In the genomic region with DNA sequence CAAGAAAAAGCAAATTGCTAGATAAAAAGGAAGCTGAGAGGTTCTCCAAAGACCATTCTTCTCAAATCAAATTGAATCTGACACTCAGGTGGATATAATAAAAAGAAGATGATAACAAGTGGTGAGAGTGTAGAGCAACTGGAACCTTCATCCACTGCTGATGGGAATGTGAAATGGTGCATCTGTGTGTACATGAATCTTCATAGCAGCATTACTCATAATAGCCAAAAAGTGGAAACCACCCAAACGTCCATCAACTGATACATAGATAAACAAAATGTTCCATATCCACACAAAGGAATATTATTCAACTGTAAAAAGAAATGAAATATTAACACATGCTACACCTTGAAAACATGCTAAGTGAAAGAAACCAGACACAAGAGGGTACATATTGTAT, we compare ENCODE assay signal across 23 cellular contexts.
A peak's percentile ranks its signal among the peaks of the same experiment; 100 is the strongest.
DNase-seq lines count a peak whose midpoint lies in the region; ATAC-seq, FAIRE-seq and TF ChIP-seq lines count a peak whose summit lies in the region.
"Had no signal": no experiment of that assay in that cellular context is flagged by ENCODE, and none has a peak within 500 bp of the region (broad histone marks: within the 10 kb centered on the region; RNA-seq: fewer than 3 reads in every experiment).

No MANE protein-coding gene starts in this region.

- intact Hi-C loops in MCF 10A (cut with micrococcal nuclease) (no loop called here), breast epithelium (cut with DNase I; ENCODE audit: low total_unique reads) (no loop called here)

- H3K4me3 Mint-ChIP-seq in MCF 10A (ENCODE audit: unreplicated experiment) (no peak overlapping the region), endodermal cell (no peak overlapping the region)
- H3K4me3 Mint-ChIP-seq: CD4-positive, alpha-beta T cell; GM23338; IgD-negative memory B cell had no signal

- WGBS in endodermal cell (ENCODE audit: insufficient coverage in 1 of 2, insufficient read length in 1 of 2), 2 experiments = 80% methylated on average over 1 of the region's 1 CpG; no CpG with 5 or more reads in 1 of the 2 experiments
- WGBS in gastroesophageal sphincter (ENCODE audit: low coverage in 1 of 2), 2 donors = 10 to 24% methylated on average over 1 of the region's 1 CpG

- H3K27ac Mint-ChIP-seq in MCF 10A (ENCODE audit: low read depth, unreplicated experiment) = peak overlapping the region; percentile 54
- no peak overlapping the region for H3K27ac Mint-ChIP-seq in endodermal cell
- H3K27ac Mint-ChIP-seq: CD4-positive, alpha-beta T cell; GM23338 had no signal

- H3K9me3 ChIP-seq in breast epithelium (no peaks in the 10 kb centered on the region), endodermal cell (ENCODE audit: control insufficient read depth, low read length) (peaks cover 20% of the 10 kb centered on the region), gastroesophageal sphincter (no peaks in the 10 kb centered on the region)
- H3K9me3 ChIP-seq: A549, Caco-2 had no signal

- ATAC-seq in HG03378 (IDR thresholded peaks at IDR 0.05; ENCODE audit: unreplicated experiment) (peak; percentile 46), gastroesophageal sphincter (no peak)
- ATAC-seq: A549, GM23338, HepG2 had no signal

- no peak for TF ChIP-seq CTCF in MCF 10A (IDR thresholded peaks at IDR 0.05; ENCODE audit: unreplicated experiment)
- no peak for TF ChIP-seq CTCF in breast epithelium (IDR thresholded peaks at IDR 0.05)
- no peak for TF ChIP-seq CTCF in endodermal cell (conservative IDR thresholded peaks at IDR 0.05)
- no peak for TF ChIP-seq CTCF in gastroesophageal sphincter (IDR thresholded peaks at IDR 0.05)
- TF ChIP-seq CTCF in RWPE1 (conservative IDR thresholded peaks at IDR 0.05; ENCODE audit: low read depth) = no peak

- H3K27ac ChIP-seq in breast epithelium = no peak overlapping the region
- no peak overlapping the region for H3K27ac ChIP-seq in endodermal cell (ENCODE audit: low read depth, low read length)
- H3K27ac ChIP-seq in gastroesophageal sphincter = no peak overlapping the region
- no peak overlapping the region for H3K27ac ChIP-seq in RWPE1
- H3K27ac ChIP-seq: 22Rv1, A549, C4-2B had no signal

- TF ChIP-seq EP300 in gastroesophageal sphincter (IDR thresholded peaks at IDR 0.05) = no peak

- H3K9ac ChIP-seq in endodermal cell (ENCODE audit: extremely low read depth, low read length, poor library complexity, severe bottlenecking) = no peak overlapping the region

- BruUV-seq in MCF 10A (replicated peaks; lab: Mats Ljungman, UMichigan) = no TSS peak

- no peaks in the 10 kb centered on the region for H3K27me3 Mint-ChIP-seq in MCF 10A (ENCODE audit: insufficient read depth, unreplicated experiment)
- no peaks in the 10 kb centered on the region for H3K27me3 Mint-ChIP-seq in endodermal cell (ENCODE audit: insufficient read depth)
- H3K27me3 Mint-ChIP-seq: CD4-positive, alpha-beta T cell; IgD-negative memory B cell had no signal

- TF ChIP-seq POLR2A in breast epithelium (IDR thresholded peaks at IDR 0.05) (no peak), gastroesophageal sphincter (IDR thresholded peaks at IDR 0.05) (no peak)

- H3K9me3 Mint-ChIP-seq in MCF 10A (ENCODE audit: unreplicated experiment) (no peaks in the 10 kb centered on the region), endodermal cell (peaks cover 8% of the 10 kb centered on the region)
- H3K9me3 Mint-ChIP-seq: CD4-positive, alpha-beta T cell; GM23338 had no signal

- H3K36me3 Mint-ChIP-seq in MCF 10A (ENCODE audit: insufficient read depth, unreplicated experiment) = no peaks in the 10 kb centered on the region
- H3K36me3 Mint-ChIP-seq in endodermal cell (ENCODE audit: low read depth) = no peaks in the 10 kb centered on the region
- H3K36me3 Mint-ChIP-seq: IgD-negative memory B cell had no signal

- H3K4me1 Mint-ChIP-seq in MCF 10A (ENCODE audit: insufficient read depth, unreplicated experiment) (peaks cover 8% of the 10 kb centered on the region), endodermal cell (peaks cover 31% of the 10 kb centered on the region)
- H3K4me1 Mint-ChIP-seq: IgD-negative memory B cell had no signal

- CTCF ChIA-PET in MCF 10A (lab: Yijun Ruan, JAX) = interaction anchor here (0.6 to 1.2 kb wide), 2 partner anchors 96 to 110 kb away, joined by 3 read pairs; no protein-coding TSS in a partner anchor
- CTCF ChIA-PET in RWPE1 (lab: Yijun Ruan, JAX) = no interaction called here

- POLR2A ChIA-PET in MCF 10A (lab: Yijun Ruan, JAX) (no interaction called here), RWPE1 (lab: Yijun Ruan, JAX; ENCODE audit: low non-redundant PET) (no interaction called here)

- no peaks in the 10 kb centered on the region for H3K4me1 ChIP-seq in breast epithelium
- peaks cover 15% of the 10 kb centered on the region for H3K4me1 ChIP-seq in endodermal cell (ENCODE audit: control insufficient read depth, insufficient read depth, low read length)
- no peaks in the 10 kb centered on the region for H3K4me1 ChIP-seq in gastroesophageal sphincter
- H3K4me1 ChIP-seq: A549, Caco-2 had no signal

- DNase-seq in MCF 10A (ENCODE audit: unreplicated experiment) (no peak), breast epithelium (ENCODE audit: low spot score in 2 of 2) (no peak), endodermal cell (no peak), RCC 7860 (ENCODE audit: low spot score) (no peak), RWPE1 (ENCODE audit: low spot score) (no peak)
- DNase-seq: AML-193; Caco-2; CD4-positive, alpha-beta T cell; DMS79; GF-D8; KG1 had no signal

- no peaks in the 10 kb centered on the region for H3K27me3 ChIP-seq in breast epithelium
- no peaks in the 10 kb centered on the region for H3K27me3 ChIP-seq in endodermal cell (ENCODE audit: control insufficient read depth, insufficient read depth, low read length, poor library complexity, severe bottlenecking)
- no peaks in the 10 kb centered on the region for H3K27me3 ChIP-seq in gastroesophageal sphincter

- no peak for FAIRE-seq in RCC 7860 (lab: Jason Lieb, UNC)
- FAIRE-seq: A549, D721Med, GM12891, GM18507, GM19239, HepG2 had no signal

- H3K4me3 ChIP-seq in breast epithelium (no peak overlapping the region), endodermal cell (ENCODE audit: low read length) (peak overlapping the region; percentile 37), gastroesophageal sphincter (no peak overlapping the region)
- H3K4me3 ChIP-seq: A549, GM23338 had no signal

- H3K36me3 ChIP-seq in breast epithelium = no peaks in the 10 kb centered on the region
- H3K36me3 ChIP-seq in endodermal cell (ENCODE audit: control insufficient read depth, insufficient read depth, low read length) = no peaks in the 10 kb centered on the region
- H3K36me3 ChIP-seq in gastroesophageal sphincter = no peaks in the 10 kb centered on the region
